ENCODE assay signal across 9 cellular contexts in the genomic region with DNA sequence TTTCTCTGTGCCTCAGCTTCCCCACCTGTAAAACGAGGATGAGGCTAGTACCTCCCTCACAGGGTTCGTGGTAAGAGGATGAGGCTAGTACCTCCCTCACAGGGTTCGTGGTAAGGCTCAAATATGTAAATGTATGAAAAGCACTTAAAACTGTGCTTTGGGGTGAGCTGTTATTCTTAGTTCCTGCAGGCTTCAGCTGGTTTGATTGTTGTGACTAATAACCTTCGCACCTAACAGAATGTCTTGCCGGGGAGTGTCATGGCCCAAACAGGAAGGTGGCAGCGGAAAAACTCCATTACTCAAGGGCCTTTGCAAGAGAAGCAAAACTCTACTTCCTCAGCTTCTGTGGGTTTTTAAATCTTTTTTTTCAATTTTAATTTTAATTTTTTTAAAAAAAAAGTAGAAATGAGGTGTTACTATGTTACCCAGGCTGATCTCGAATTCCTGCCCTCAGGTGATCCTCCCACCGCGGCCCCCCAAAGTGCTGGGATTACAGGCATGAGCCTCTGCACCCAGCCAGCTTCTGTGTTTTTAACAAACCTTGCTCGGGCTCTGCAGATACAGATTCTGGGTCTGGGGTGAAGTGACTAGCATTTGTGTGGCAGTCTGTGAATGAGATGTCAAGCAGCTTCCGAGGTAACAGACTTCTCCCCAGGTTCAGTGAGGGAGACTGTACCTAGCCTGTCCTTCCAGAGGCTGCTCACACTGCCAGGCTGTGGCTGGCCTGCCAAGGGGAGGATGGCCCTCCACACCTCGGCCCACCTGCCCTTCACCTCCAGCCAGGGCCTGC.
A peak's percentile ranks its signal among the peaks of the same experiment; 100 is the strongest.
DNase-seq lines count a peak whose midpoint lies in the region; ATAC-seq, FAIRE-seq and TF ChIP-seq lines count a peak whose summit lies in the region.
"Had no signal": no experiment of that assay in that cellular context is flagged by ENCODE, and none has a peak within 500 bp of the region (broad histone marks: within the 10 kb centered on the region; RNA-seq: fewer than 3 reads in every experiment).

No MANE protein-coding gene starts in this region.

- H3K36me3 Mint-ChIP-seq in MCF 10A (ENCODE audit: insufficient read depth, unreplicated experiment) (no peaks in the 10 kb centered on the region), immature natural killer cell (peaks cover 0 to 3% (median 0%) of the 10 kb centered on the region in 3 donors)

- no TSS peak for BruUV-seq in MCF 10A (replicated peaks; lab: Mats Ljungman, UMichigan)

- no peak for TF ChIP-seq POLR2A in breast epithelium (IDR thresholded peaks at IDR 0.05)

- FAIRE-seq in urothelium cell line (lab: Jason Lieb, UNC) = peak; percentile 71

- CTCF ChIA-PET in MCF 10A (lab: Yijun Ruan, JAX) = interaction anchor here (0.5 to 1.1 kb wide), 3 partner anchors 58 to 1262 kb away, joined by 3 to 5 read pairs (median 4); no protein-coding TSS in a partner anchor

- ATAC-seq in HG02588 (IDR thresholded peaks at IDR 0.05; ENCODE audit: unreplicated experiment) = no peak

- H3K4me3 Mint-ChIP-seq in MCF 10A (ENCODE audit: unreplicated experiment) (no peak overlapping the region), immature natural killer cell (peak overlapping the region; percentile 78 to 97 (median 81))

- H3K9me3 Mint-ChIP-seq in MCF 10A (ENCODE audit: unreplicated experiment) (no peaks in the 10 kb centered on the region), immature natural killer cell (no peaks in the 10 kb centered on the region)

- DNase-seq in MCF 10A (ENCODE audit: unreplicated experiment) (peak; percentile 39), breast epithelium (ENCODE audit: low spot score in 2 of 2) (no peak), HL-60 (ENCODE audit: low read depth in 1 of 2, low spot score in 1 of 2) (peak; percentile 84 to 89), immature natural killer cell (peak; percentile 76 to 82 (median 77)), urothelium cell line (ENCODE audit: low spot score) (no peak), EL (no peak)
- DNase-seq in activated CD4-positive, alpha-beta T cell treated with anti-CD3 and anti-CD28 coated beads, Interleukin-2, amount 50 U/mL, for 48 hours = peak; percentile 53 to 67

- no peaks in the 10 kb centered on the region for H3K36me3 ChIP-seq in breast epithelium

- H3K27me3 ChIP-seq in breast epithelium (no peaks in the 10 kb centered on the region), HL-60 (ENCODE audit: insufficient read depth, poor library complexity, severe bottlenecking) (no peaks in the 10 kb centered on the region)

- TF ChIP-seq CTCF in MCF 10A (IDR thresholded peaks at IDR 0.05; ENCODE audit: unreplicated experiment) (no peak), breast epithelium (IDR thresholded peaks at IDR 0.05) (no peak), HL-60 (IDR thresholded peaks at IDR 0.05; ENCODE audit: insufficient read depth, low read length) (no peak)

- POLR2A ChIA-PET in MCF 10A (lab: Yijun Ruan, JAX) = interaction anchor here (0.7 to 1.1 kb wide), 4 partner anchors 21 to 407 kb away, joined by 3 read pairs; a partner anchor contains a TSS

- H3K4me1 ChIP-seq in breast epithelium = no peaks in the 10 kb centered on the region

- H3K27ac ChIP-seq in breast epithelium = peak overlapping the region in 1 of 2 donors; percentile 50
- peak overlapping the region; percentile 84 for H3K27ac ChIP-seq in HL-60 (replicated peaks)
- H3K27ac ChIP-seq: parathyroid adenoma had no signal

- H3K4me1 Mint-ChIP-seq in MCF 10A (ENCODE audit: insufficient read depth, unreplicated experiment) = peaks cover 8% of the 10 kb centered on the region
- peaks cover 98% of the 10 kb centered on the region in 2 donors for H3K4me1 Mint-ChIP-seq in immature natural killer cell

- no peaks in the 10 kb centered on the region for H3K9me3 ChIP-seq in breast epithelium

- H3K27me3 Mint-ChIP-seq in MCF 10A (ENCODE audit: insufficient read depth, unreplicated experiment) (no peaks in the 10 kb centered on the region), immature natural killer cell (ENCODE audit: low read depth in 3 of 3) (peaks cover 2 to 8% (median 2%) of the 10 kb centered on the region in 3 donors)

- peak overlapping the region; percentile 65 for H3K27ac Mint-ChIP-seq in MCF 10A (ENCODE audit: low read depth, unreplicated experiment)
- peak overlapping the region; percentile 93 to 99 (median 98) for H3K27ac Mint-ChIP-seq in immature natural killer cell

- H3K4me3 ChIP-seq in breast epithelium (no peak overlapping the region), HL-60 (replicated peaks; ENCODE audit: insufficient read depth, low read length) (no peak overlapping the region)

- intact Hi-C loops in MCF 10A (cut with micrococcal nuclease) (no loop called here), breast epithelium (cut with DNase I; ENCODE audit: low total_unique reads) (no loop called here)

Comparison
In these comparisons a context has a peak if more than half of its experiments do, and no peak if none do; other contexts are left out.
1. DNase-seq: peak in MCF 10A (single experiment), HL-60 (2 of 2), activated CD4-positive, alpha-beta T cell treated with anti-CD3 and anti-CD28 coated beads, Interleukin-2, amount 50 U/mL, for 48 hours (2 of 2) and immature natural killer cell (3 of 3); none in breast epithelium (0 of 2), urothelium cell line (single experiment) and EL (single experiment).